In genomic region chr3:29083607-29084120, GRCh38 we compare ENCODE assay signal across 2 cellular contexts.
TF ChIP-seq lines count a peak whose summit lies in the region.

No MANE protein-coding gene starts in this region.

TF ChIP-seq in SK-N-SH treated with all-trans-retinoic acid at 6 μM for 48 hours, 23 proteins besides CTCF, POLR2A, EP300 and RAD21 (continued from another document):
- TF ChIP-seq GLIS3 (CRISPR knock-in tag; IDR thresholded peaks at IDR 0.05) (no peak), ISL1 (CRISPR knock-in tag; IDR thresholded peaks at IDR 0.05) (peak; percentile 72), TSHZ2 (CRISPR knock-in tag; IDR thresholded peaks at IDR 0.05) (no peak), ZFP3 (CRISPR knock-in tag; IDR thresholded peaks at IDR 0.05) (no peak), ZNF70 (CRISPR knock-in tag; IDR thresholded peaks at IDR 0.05) (no peak)

TF ChIP-seq in SK-N-SH, 30 proteins besides CTCF, POLR2A, EP300 and RAD21 (continued from another document):
- TF ChIP-seq MEF2A (IDR thresholded peaks at IDR 0.05; ENCODE audit: borderline replicate concordance, low read depth), result no peak
- TF ChIP-seq RXRA (IDR thresholded peaks at IDR 0.05; ENCODE audit: borderline replicate concordance, low read depth), result no peak
- no peak for TF ChIP-seq TCF12 (IDR thresholded peaks at IDR 0.05)
- no peak for TF ChIP-seq ELF1 (IDR thresholded peaks at IDR 0.05)
- no peak for TF ChIP-seq RFX5 (IDR thresholded peaks at IDR 0.05; ENCODE audit: low read length)
- no peak for TF ChIP-seq EZH2phosphoT487 (IDR thresholded peaks at IDR 0.05; ENCODE audit: borderline replicate concordance, low read depth)
- TF ChIP-seq YY1 (IDR thresholded peaks at IDR 0.05; ENCODE audit: low read depth), result no peak
- no peak for TF ChIP-seq USF2 (IDR thresholded peaks at IDR 0.05; ENCODE audit: borderline replicate concordance, low read depth, low read length)
TF ChIP-seq in SK-N-SH: peak in this region for 0.
